16 cellular contexts compared by ENCODE assay signal in genomic region chr4:177320721-177321120, GRCh38.
"Had no signal": no experiment of that assay in that cellular context is flagged by ENCODE, and none has a peak within 500 bp of the region (broad histone marks: within the 10 kb centered on the region; RNA-seq: fewer than 3 reads in every experiment).

No MANE protein-coding gene starts in this region.

- H3K9me3 Mint-ChIP-seq: activated naive CD4-positive, alpha-beta T cell treated with anti-CD3 and anti-CD28 coated beads, Interleukin-2, amount 50 U/mL, for 24 hours; nephron had no signal

- H3K4me3 ChIP-seq: esophagus squamous epithelium, prostate gland, skin epidermis, tibial artery had no signal

- H3K27me3 ChIP-seq: esophagus squamous epithelium, tibial artery had no signal

- H3K27ac Mint-ChIP-seq: activated naive CD4-positive, alpha-beta T cell treated with anti-CD3 and anti-CD28 coated beads, Interleukin-2, amount 50 U/mL, for 24 hours; nephron had no signal

- H3K4me1 Mint-ChIP-seq: nephron had no signal

- DNase-seq: activated CD4-positive, CD25-positive, alpha-beta regulatory T cell treated with anti-CD3 and anti-CD28 coated beads, Interleukin-2, amount 50 U/mL, for 72 hours; activated CD8-positive, alpha-beta T cell treated with anti-CD3 and anti-CD28 coated beads, Interleukin-2, amount 10 ng/mL, durations not matched to agents 7 days and 5 days; amniotic stem cell; esophagus squamous epithelium; foreskin fibroblast; kidney glomerular epithelial cell; occipital lobe; right cardiac atrium; stimulated activated CD4-positive, alpha-beta T cell treated with anti-CD3 and anti-CD28 coated beads, Interleukin-15, amount 100 ng/mL, for 24 hours; stimulated activated CD4-positive, alpha-beta T cell treated with anti-CD3 and anti-CD28 coated beads, Interleukin-4, amount 100 ng/mL, for 1 hour; T1000; tibial artery had no signal

- H3K4me1 ChIP-seq: esophagus squamous epithelium, prostate gland, tibial artery had no signal

- ATAC-seq: right cardiac atrium had no signal

- H3K27ac ChIP-seq: esophagus squamous epithelium, prostate gland, tibial artery had no signal

- H3K36me3 ChIP-seq: esophagus squamous epithelium, prostate gland, tibial artery had no signal

- H3K36me3 Mint-ChIP-seq: activated naive CD4-positive, alpha-beta T cell treated with anti-CD3 and anti-CD28 coated beads, Interleukin-2, amount 50 U/mL, for 24 hours had no signal

- H3K9me3 ChIP-seq: esophagus squamous epithelium, prostate gland, tibial artery had no signal

- H3K4me3 Mint-ChIP-seq: activated CD8-positive, alpha-beta T cell treated with anti-CD3 and anti-CD28 coated beads, Interleukin-2, amount 10 ng/mL, durations not matched to agents 7 days and 5 days; activated naive CD4-positive, alpha-beta T cell treated with anti-CD3 and anti-CD28 coated beads, Interleukin-2, amount 50 U/mL, for 24 hours; nephron had no signal

- H3K27me3 Mint-ChIP-seq: activated naive CD4-positive, alpha-beta T cell treated with anti-CD3 and anti-CD28 coated beads, Interleukin-2, amount 50 U/mL, for 24 hours had no signal
